20 cellular contexts compared by ENCODE assay signal in the genomic region with DNA sequence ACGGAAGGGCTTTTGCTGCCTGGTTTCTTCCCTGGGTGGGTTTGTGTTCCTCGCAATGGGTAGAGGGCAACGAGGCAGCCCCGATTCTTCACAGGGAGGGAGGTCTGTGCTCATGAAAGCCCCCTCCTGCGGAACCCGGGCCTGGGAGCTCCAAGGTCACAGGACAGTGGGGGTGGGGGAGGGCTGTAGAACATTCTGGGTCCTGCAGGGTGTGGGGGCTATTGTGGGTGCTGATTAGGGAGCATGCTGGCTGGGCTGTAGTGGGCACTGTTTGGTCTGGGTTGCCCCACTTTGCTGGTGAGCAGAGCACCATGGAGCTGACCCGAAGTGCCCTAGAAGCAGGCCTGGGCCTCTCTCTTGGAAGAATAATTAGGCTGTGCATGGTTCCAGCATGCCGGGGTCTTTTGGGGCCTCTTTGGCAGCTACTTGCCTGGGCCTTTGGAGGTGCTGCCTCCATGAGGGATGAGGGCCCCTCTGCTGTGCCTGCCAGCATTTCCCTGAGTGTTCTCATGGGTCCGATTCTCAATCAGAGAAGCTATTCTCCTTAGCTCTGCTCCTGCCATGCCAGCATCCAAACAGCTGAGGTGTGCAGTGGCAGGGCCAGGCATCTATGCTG.
A peak's percentile ranks its signal among the peaks of the same experiment; 100 is the strongest.
DNase-seq lines count a peak whose midpoint lies in the region; ATAC-seq and TF ChIP-seq lines count a peak whose summit lies in the region.
"Had no signal": no experiment of that assay in that cellular context is flagged by ENCODE, and none has a peak within 500 bp of the region (broad histone marks: within the 10 kb centered on the region; RNA-seq: fewer than 3 reads in every experiment).

No MANE protein-coding gene starts in this region.

- H3K79me2 ChIP-seq in GM23338 (replicated peaks; ENCODE audit: insufficient read depth) = no peaks in the 10 kb centered on the region

- H3K27me3 ChIP-seq in GM23338 (ENCODE audit: insufficient read depth) = no peaks in the 10 kb centered on the region
- no peaks in the 10 kb centered on the region for H3K27me3 ChIP-seq in stomach
- no peaks in the 10 kb centered on the region for H3K27me3 ChIP-seq in gastrocnemius medialis
- H3K27me3 ChIP-seq: BLaER1 treated with 17β-estradiol and CSF1 and Interleukin-3, amounts not matched to agents 10 nM and 100 nM; SJCRH30 had no signal

- no peak overlapping the region for H3K4me3 Mint-ChIP-seq in GM23338
- no peak overlapping the region for H3K4me3 Mint-ChIP-seq in chondrocyte (ENCODE audit: unreplicated experiment)
- H3K4me3 Mint-ChIP-seq in nephron = no peak overlapping the region
- H3K4me3 Mint-ChIP-seq: CD4-positive, alpha-beta T cell had no signal

- no peaks in the 10 kb centered on the region for H3F3A ChIP-seq in GM23338 (replicated peaks; ENCODE audit: low read depth)

- H3K27me3 Mint-ChIP-seq in GM23338 (ENCODE audit: insufficient read depth, low read depth, poor library complexity) (peaks cover 10% of the 10 kb centered on the region), chondrocyte (ENCODE audit: low read depth) (peaks cover 3% of the 10 kb centered on the region), nephron (ENCODE audit: low read depth) (peaks cover 16% of the 10 kb centered on the region)
- H3K27me3 Mint-ChIP-seq: CD4-positive, alpha-beta T cell had no signal

- DNase-seq in GM23338 (ENCODE audit: low spot score) (no peak), chondrocyte (ENCODE audit: low spot score) (peak; percentile 72), stomach (peak; percentile 14), NCI-H2081 (lab: John Stamatoyannopoulos, UW) (no peak), gastrocnemius medialis (no peak), SKM-1 treated with dmso at 0.1 percent for 144 hours (lab: John Stamatoyannopoulos, UW; ENCODE audit: unreplicated experiment) (no peak)
- DNase-seq: CD4-positive, alpha-beta T cell; GOT3; NCI-H1092; NCI-H1417 treated with DMSO at 0.1 percent for 48 hours; NCI-H1694 treated with DMSO at 0.1 percent for 48 hours; NCI-H2081 treated with DMSO at 0.1 percent for 48 hours; NCI-H2171 treated with DMSO at 0.1 percent for 48 hours; NCI-H524; NCI-H774; SJCRH30 had no signal

- H3K4me1 ChIP-seq in GM23338 (ENCODE audit: insufficient read depth) (no peaks in the 10 kb centered on the region), stomach (no peaks in the 10 kb centered on the region), gastrocnemius medialis (no peaks in the 10 kb centered on the region)
- H3K4me1 ChIP-seq: SJCRH30 had no signal

- H3K27ac ChIP-seq in GM23338 (ENCODE audit: low read depth) (no peak overlapping the region), stomach (no peak overlapping the region), gastrocnemius medialis (no peak overlapping the region)
- H3K27ac ChIP-seq: BLaER1 treated with 17β-estradiol and CSF1 and Interleukin-3, amounts not matched to agents 10 nM and 100 nM; HL-60; SJCRH30 had no signal

- peaks cover 5% of the 10 kb centered on the region; the same call in 1 of the 3 replicates for H3K9me3 Mint-ChIP-seq in GM23338
- H3K9me3 Mint-ChIP-seq in chondrocyte (ENCODE audit: low read depth) = peaks cover 4% of the 10 kb centered on the region
- peaks cover 2% of the 10 kb centered on the region for H3K9me3 Mint-ChIP-seq in nephron
- H3K9me3 Mint-ChIP-seq: CD4-positive, alpha-beta T cell had no signal

- H3K9me2 ChIP-seq in GM23338 (ENCODE audit: insufficient read depth) = no peaks in the 10 kb centered on the region

- no peaks in the 10 kb centered on the region for H4K20me1 ChIP-seq in GM23338 (replicated peaks; ENCODE audit: insufficient read depth)
- H4K20me1 ChIP-seq: BLaER1 treated with 17β-estradiol and CSF1 and Interleukin-3, amounts not matched to agents 10 nM and 100 nM had no signal

- intact Hi-C loops in stomach (cut with DNase I; ENCODE audit: low total_unique reads) = no loop called here
- intact Hi-C loops in gastrocnemius medialis (cut with DNase I; ENCODE audit: low total_unique reads) = no loop called here

- WGBS in stomach, 5 donors = 87 to 94% (median 91%) methylated on average over 8 to 9 of the region's 9 CpGs

- no peak overlapping the region for H3K4me2 ChIP-seq in GM23338
- H3K4me2 ChIP-seq: BLaER1 treated with 17β-estradiol and CSF1 and Interleukin-3, amounts not matched to agents 10 nM and 100 nM had no signal

- H3K36me3 ChIP-seq in GM23338 (ENCODE audit: insufficient read depth) (no peaks in the 10 kb centered on the region), stomach (no peaks in the 10 kb centered on the region), gastrocnemius medialis (no peaks in the 10 kb centered on the region)
- H3K36me3 ChIP-seq: BLaER1 treated with 17β-estradiol and CSF1 and Interleukin-3, amounts not matched to agents 10 nM and 100 nM; SJCRH30 had no signal

- in situ Hi-C loops in gastrocnemius medialis (cut with MboI; ENCODE audit: low sequenced_read_pairs in 4 of 4) = no loop called here

- TF ChIP-seq POLR2A in stomach (IDR thresholded peaks at IDR 0.05) (no peak), gastrocnemius medialis (IDR thresholded peaks at IDR 0.05) (no peak)

- ATAC-seq in GM23338 (no peak), gastrocnemius medialis (no peak)
- ATAC-seq: HCT116 had no signal

- H3K9me3 ChIP-seq in stomach (no peaks in the 10 kb centered on the region), gastrocnemius medialis (no peaks in the 10 kb centered on the region)
- H3K9me3 ChIP-seq: SJCRH30 had no signal

- no peak for TF ChIP-seq EP300 in stomach (IDR thresholded peaks at IDR 0.05)

- H2AFZ ChIP-seq in GM23338 = 0 out of 2 replicates have a peak overlapping the region, but pooled peaks have one; percentile 5

- H3K36me3 Mint-ChIP-seq in GM23338 (ENCODE audit: low read depth) = no peaks in the 10 kb centered on the region
- H3K36me3 Mint-ChIP-seq in chondrocyte (ENCODE audit: low read depth) = peaks cover 3% of the 10 kb centered on the region
- H3K36me3 Mint-ChIP-seq in nephron (ENCODE audit: low read depth) = no peaks in the 10 kb centered on the region

- H3K4me1 Mint-ChIP-seq in GM23338 (peaks cover 11% of the 10 kb centered on the region), chondrocyte (ENCODE audit: low read depth) (peaks cover 7% of the 10 kb centered on the region), nephron (peaks cover 35% of the 10 kb centered on the region)

- H3K4me3 ChIP-seq in GM23338 (no peak overlapping the region), stomach (no peak overlapping the region), gastrocnemius medialis (no peak overlapping the region)
- H3K4me3 ChIP-seq: BLaER1 treated with 17β-estradiol and CSF1 and Interleukin-3, amounts not matched to agents 10 nM and 100 nM; SJCRH30 had no signal

- TF ChIP-seq CTCF in GM23338 (conservative IDR thresholded peaks at IDR 0.05; ENCODE audit: low read depth in 2 of 2) (no peak), chondrocyte (IDR thresholded peaks at IDR 0.05) (no peak), nephron (IDR thresholded peaks at IDR 0.05; ENCODE audit: unreplicated experiment in 3 of 3) (no peak), stomach (IDR thresholded peaks at IDR 0.05) (no peak), gastrocnemius medialis (IDR thresholded peaks at IDR 0.05 in 4 of 5, conservative IDR thresholded peaks at IDR 0.05 in 1 of 5) (no peak)

- H3K27ac Mint-ChIP-seq in GM23338 = no peak overlapping the region; the same call in 1 of the 2 replicates
- H3K27ac Mint-ChIP-seq in chondrocyte (ENCODE audit: unreplicated experiment) = no peak overlapping the region
- H3K27ac Mint-ChIP-seq in nephron = peak overlapping the region in 2 of 3 experiments; percentile 87 to 93
- H3K27ac Mint-ChIP-seq: CD4-positive, alpha-beta T cell had no signal

TF ChIP-seq in GM23338, 12 proteins besides CTCF, POLR2A, EP300 and RAD21 (continues in another document):
- TF ChIP-seq ZNF114 (CRISPR knock-in tag; IDR thresholded peaks at IDR 0.05) (no peak), STAT1 (IDR thresholded peaks at IDR 0.05; ENCODE audit: unreplicated experiment) (no peak), ZNF331 (CRISPR knock-in tag; IDR thresholded peaks at IDR 0.05; ENCODE audit: low read depth) (no peak), JUNB (IDR thresholded peaks at IDR 0.05; ENCODE audit: unreplicated experiment) (no peak), POLR2AphosphoS5 (IDR thresholded peaks at IDR 0.05; ENCODE audit: low read depth) (no peak), EZH2 (IDR thresholded peaks at IDR 0.05; ENCODE audit: low read depth, unreplicated experiment) (no peak)

Comparison
In these comparisons a context has a peak if more than half of its experiments do, and no peak if none do; other contexts are left out.
1. DNase-seq: peak in chondrocyte (single experiment) and stomach (single experiment); none in GM23338 (single experiment), NCI-H2081 (0 of 2), gastrocnemius medialis (0 of 2) and SKM-1 treated with dmso at 0.1 percent for 144 hours (single experiment).
2. H3K27ac Mint-ChIP-seq: peak in nephron (2 of 3); none in GM23338 (single experiment) and chondrocyte (single experiment).